Comparison of ENCODE assay signal across 10 cellular contexts in genomic region chr10:23412223-23412622, GRCh38. TPM values are rescaled to one million over a fixed set of nuclear protein-coding genes. Genes with fewer than 3 reads are reported as not detected.
DNase-seq lines count a peak whose midpoint lies in the region; ATAC-seq and TF ChIP-seq lines count a peak whose summit lies in the region.
"Had no signal": no experiment of that assay in that cellular context is flagged by ENCODE, and none has a peak within 500 bp of the region (broad histone marks: within the 10 kb centered on the region; RNA-seq: fewer than 3 reads in every experiment).

No MANE protein-coding gene starts in this region.

- peak overlapping the region; percentile 45 for H3K4me3 Mint-ChIP-seq in activated T-helper 17 cell treated with anti-CD3 and anti-CD28 coated beads, Interleukin-2, amount 50 U/mL, for 72 hours
- H3K4me3 Mint-ChIP-seq: endodermal cell had no signal

- H3K4me1 Mint-ChIP-seq in activated T-helper 17 cell treated with anti-CD3 and anti-CD28 coated beads, Interleukin-2, amount 50 U/mL, for 72 hours = peaks cover 17% of the 10 kb centered on the region

- DNase-seq in pons (ENCODE audit: low spot score) (peak; percentile 62), transverse colon (no peak), activated gamma-delta T cell treated with Interleukin-2 at 50 U/mL for 16 hours (no peak)
- DNase-seq in effector memory CD4-positive, alpha-beta T cell = no peak
- DNase-seq: activated CD4-positive, alpha-beta T cell treated with anti-CD3 and anti-CD28 coated beads, Interleukin-2, amount 50 U/mL, for 48 hours; endodermal cell had no signal

- intact Hi-C loops in transverse colon (cut with DNase I; ENCODE audit: low total_unique reads) = no loop called here

- no peaks in the 10 kb centered on the region for H3K9me3 ChIP-seq in transverse colon
- H3K9me3 ChIP-seq in effector memory CD4-positive, alpha-beta T cell (ENCODE audit: control insufficient read depth, low read length) = no peaks in the 10 kb centered on the region

- 73 to 76% methylated on average over 2 of the region's 2 CpGs for WGBS in transverse colon (ENCODE audit: low coverage in 1 of 2), 2 donors

- no peak overlapping the region for H3K4me3 ChIP-seq in transverse colon
- no peak overlapping the region for H3K4me3 ChIP-seq in effector memory CD4-positive, alpha-beta T cell (ENCODE audit: insufficient read depth, low read depth, low read length, poor library complexity, severe bottlenecking)

- no peaks in the 10 kb centered on the region for H3K36me3 ChIP-seq in transverse colon
- H3K36me3 ChIP-seq in effector memory CD4-positive, alpha-beta T cell (ENCODE audit: control insufficient read depth, insufficient read depth, low read length) = no peaks in the 10 kb centered on the region

- ATAC-seq in GM18508 (IDR thresholded peaks at IDR 0.05; ENCODE audit: insufficient read depth, unreplicated experiment) (peak; percentile 34), HG02938 (IDR thresholded peaks at IDR 0.05; ENCODE audit: unreplicated experiment) (peak; percentile 38)
- peak; percentile 97 for ATAC-seq in activated T-helper 17 cell treated with anti-CD3 and anti-CD28 coated beads, Interleukin-2, amount 50 U/mL, for 72 hours (replicated peaks)
- ATAC-seq: HepG2 had no signal

- TF ChIP-seq EP300 in transverse colon (IDR thresholded peaks at IDR 0.05; ENCODE audit: low read depth) = no peak

- H3K27ac ChIP-seq in transverse colon = no peak overlapping the region
- H3K27ac ChIP-seq in effector memory CD4-positive, alpha-beta T cell (ENCODE audit: insufficient read depth, low read length, poor library complexity, severe bottlenecking) = no peak overlapping the region

- in situ Hi-C loops in transverse colon (cut with MboI; ENCODE audit: low pct_ligation_motif_present in 1 of 4, low pct_unique_long_range_greater_than_20kb in 1 of 4, low sequenced_read_pairs in 3 of 4) = no loop called here

- TF ChIP-seq POLR2A in transverse colon (IDR thresholded peaks at IDR 0.05) = no peak

- no peaks in the 10 kb centered on the region for H3K9me3 Mint-ChIP-seq in activated T-helper 17 cell treated with anti-CD3 and anti-CD28 coated beads, Interleukin-2, amount 50 U/mL, for 72 hours
- H3K9me3 Mint-ChIP-seq: endodermal cell had no signal

- no peaks in the 10 kb centered on the region for H3K27me3 ChIP-seq in transverse colon
- no peaks in the 10 kb centered on the region for H3K27me3 ChIP-seq in effector memory CD4-positive, alpha-beta T cell (replicated peaks; ENCODE audit: control insufficient read depth, insufficient read depth, low read length, poor library complexity, severe bottlenecking)

- H3K36me3 Mint-ChIP-seq in activated T-helper 17 cell treated with anti-CD3 and anti-CD28 coated beads, Interleukin-2, amount 50 U/mL, for 72 hours (ENCODE audit: low read depth) = no peaks in the 10 kb centered on the region

- H3K4me1 ChIP-seq in transverse colon = no peaks in the 10 kb centered on the region
- no peaks in the 10 kb centered on the region for H3K4me1 ChIP-seq in effector memory CD4-positive, alpha-beta T cell (ENCODE audit: control insufficient read depth, insufficient read depth, low read length, poor library complexity, severe bottlenecking)

- H3K27ac Mint-ChIP-seq in activated T-helper 17 cell treated with anti-CD3 and anti-CD28 coated beads, Interleukin-2, amount 50 U/mL, for 72 hours = peak overlapping the region; percentile 51
- H3K27ac Mint-ChIP-seq: endodermal cell had no signal

- H3K27me3 Mint-ChIP-seq in activated T-helper 17 cell treated with anti-CD3 and anti-CD28 coated beads, Interleukin-2, amount 50 U/mL, for 72 hours = no peaks in the 10 kb centered on the region

- no peak for TF ChIP-seq CTCF in transverse colon (IDR thresholded peaks at IDR 0.05)

RNA-seq across cellular contexts. Expression of gene OTUD1, which starts 26.7 kb away (rescaled TPM):
- total RNA-seq in activated T-helper 17 cell treated with anti-CD3 and anti-CD28 coated beads, Interleukin-2, amount 50 U/mL, for 72 hours = 10 to 100 TPM; 11.5 to 13.1 TPM
- 10 to 100 TPM; 12.3 to 18.0 (median 16.9) TPM for total RNA-seq in transverse colon

Comparison
In these comparisons a context has a peak if more than half of its experiments do, and no peak if none do; other contexts are left out.
1. ATAC-seq: peak in every context shown above with its lines; median percentile 97 in activated T-helper 17 cell treated with anti-CD3 and anti-CD28 coated beads, Interleukin-2, amount 50 U/mL, for 72 hours; 38 in HG02938; 34 in GM18508.